Comparison of ENCODE assay signal across 1 cellular context in genomic region chr11:70790671-70791300, GRCh38.
TF ChIP-seq lines count a peak whose summit lies in the region.

No MANE protein-coding gene starts in this region.

TF ChIP-seq in GM23338, 12 proteins besides CTCF, POLR2A, EP300 and RAD21 (continued from another document):
- TF ChIP-seq ETS1 (IDR thresholded peaks at IDR 0.05) (no peak), CREB1 (CRISPR knock-in tag; IDR thresholded peaks at IDR 0.05; ENCODE audit: low read depth) (no peak), ZNF462 (CRISPR knock-in tag; IDR thresholded peaks at IDR 0.05) (no peak), ZNF114 (CRISPR knock-in tag; IDR thresholded peaks at IDR 0.05) (no peak), POLR2AphosphoS5 (IDR thresholded peaks at IDR 0.05; ENCODE audit: low read depth) (no peak), NANOG (IDR thresholded peaks at IDR 0.05; ENCODE audit: borderline replicate concordance) (no peak), EZH2 (IDR thresholded peaks at IDR 0.05; ENCODE audit: low read depth, unreplicated experiment) (no peak), JUNB (IDR thresholded peaks at IDR 0.05; ENCODE audit: unreplicated experiment) (no peak), STAT1 (IDR thresholded peaks at IDR 0.05; ENCODE audit: unreplicated experiment) (no peak)
